In genomic region chr20:31652917-31653385, GRCh38 we compare ENCODE assay signal across 14 cellular contexts. TPM values are rescaled to one million over a fixed set of nuclear protein-coding genes. Genes with fewer than 3 reads are reported as not detected.
DNase-seq lines count a peak whose midpoint lies in the region; ATAC-seq and TF ChIP-seq lines count a peak whose summit lies in the region.
"Had no signal": no experiment of that assay in that cellular context is flagged by ENCODE, and none has a peak within 500 bp of the region (broad histone marks: within the 10 kb centered on the region; RNA-seq: fewer than 3 reads in every experiment).

No MANE protein-coding gene starts in this region.

- H3K27ac Mint-ChIP-seq in stimulated activated effector memory CD8-positive, alpha-beta T cell treated with anti-CD3 and anti-CD28 coated beads, Interleukin-12 subunit alpha, Interleukin-12 subunit beta, amount 100 ng/mL, for 72 hours = peak overlapping the region; percentile 46
- H3K27ac Mint-ChIP-seq: WTC11 had no signal

- H3K9me3 ChIP-seq in left ventricle myocardium inferior (replicated peaks) = no peaks in the 10 kb centered on the region

- DNase-seq in Right ventricle myocardium superior = peak; percentile 13
- no peak for DNase-seq in left ventricle myocardium inferior
- peak; percentile 95 for DNase-seq in NCI-H1105 treated with DMSO at 0.1 percent for 48 hours (lab: John Stamatoyannopoulos, UW)
- peak; percentile 47 for DNase-seq in dedifferentiated amniotic fluid mesenchymal stem cell (ENCODE audit: extremely low spot score)
- no peak for DNase-seq in stimulated activated effector memory CD8-positive, alpha-beta T cell treated with anti-CD3 and anti-CD28 coated beads, Interleukin-12 subunit alpha, Interleukin-12 subunit beta, amount 100 ng/mL, for 72 hours (ENCODE audit: low spot score in 2 of 2)
- DNase-seq in NOMO-1 treated with DMSO at 0.1 percent for 48 hours (lab: John Stamatoyannopoulos, UW; ENCODE audit: unreplicated experiment) = no peak
- no peak for DNase-seq in GOT3 (lab: John Stamatoyannopoulos, UW)
- DNase-seq: activated CD8-positive, alpha-beta memory T cell treated with anti-CD3 and anti-CD28 coated beads, Interleukin-2, amount 50 U/mL, for 48 hours; amniotic stem cell; mesendoderm; NCI-H526; occipital lobe had no signal

- intact Hi-C loops in Right ventricle myocardium superior (cut with DNase I) = no loop called here
- intact Hi-C loops in left ventricle myocardium inferior (cut with micrococcal nuclease) = no loop called here

- peaks cover 13% of the 10 kb centered on the region for H3K4me1 ChIP-seq in left ventricle myocardium inferior

- H3K4me3 ChIP-seq in left ventricle myocardium inferior = no peak overlapping the region

- peak; percentile 51 for ATAC-seq in Right ventricle myocardium superior (ENCODE audit: poor library complexity)
- ATAC-seq in stimulated activated effector memory CD8-positive, alpha-beta T cell treated with anti-CD3 and anti-CD28 coated beads, Interleukin-12 subunit alpha, Interleukin-12 subunit beta, amount 100 ng/mL, for 72 hours = no peak
- no peak for ATAC-seq in HG02884 (IDR thresholded peaks at IDR 0.05; ENCODE audit: unreplicated experiment)
- ATAC-seq: WTC11 had no signal

- no peaks in the 10 kb centered on the region for H3K27me3 ChIP-seq in left ventricle myocardium inferior (ENCODE audit: low read depth)

- no peak overlapping the region for H3K27ac ChIP-seq in left ventricle myocardium inferior (replicated peaks)

- H3K36me3 ChIP-seq in left ventricle myocardium inferior = no peaks in the 10 kb centered on the region

- no peaks in the 10 kb centered on the region for H3K9me3 Mint-ChIP-seq in stimulated activated effector memory CD8-positive, alpha-beta T cell treated with anti-CD3 and anti-CD28 coated beads, Interleukin-12 subunit alpha, Interleukin-12 subunit beta, amount 100 ng/mL, for 72 hours
- H3K9me3 Mint-ChIP-seq: WTC11 had no signal

- no peak overlapping the region for H3K4me3 Mint-ChIP-seq in stimulated activated effector memory CD8-positive, alpha-beta T cell treated with anti-CD3 and anti-CD28 coated beads, Interleukin-12 subunit alpha, Interleukin-12 subunit beta, amount 100 ng/mL, for 72 hours
- H3K4me3 Mint-ChIP-seq: WTC11 had no signal

- TF ChIP-seq CTCF in left ventricle myocardium inferior (IDR thresholded peaks at IDR 0.05; ENCODE audit: borderline replicate concordance) = no peak

- peaks cover 11% of the 10 kb centered on the region for H3K36me3 Mint-ChIP-seq in stimulated activated effector memory CD8-positive, alpha-beta T cell treated with anti-CD3 and anti-CD28 coated beads, Interleukin-12 subunit alpha, Interleukin-12 subunit beta, amount 100 ng/mL, for 72 hours
- H3K36me3 Mint-ChIP-seq: WTC11 had no signal

- no peaks in the 10 kb centered on the region for H3K4me1 Mint-ChIP-seq in stimulated activated effector memory CD8-positive, alpha-beta T cell treated with anti-CD3 and anti-CD28 coated beads, Interleukin-12 subunit alpha, Interleukin-12 subunit beta, amount 100 ng/mL, for 72 hours
- H3K4me1 Mint-ChIP-seq: WTC11 had no signal

RNA-seq across cellular contexts. Expression of gene COX4I2, which starts 15.2 kb away (rescaled TPM):
- total RNA-seq in Right ventricle myocardium superior (9.3 TPM), left ventricle myocardium inferior (7.6 TPM)
- total RNA-seq: occipital lobe, WTC11 had no signal

RNA-seq across cellular contexts. Expression of gene ID1, which starts 47.9 kb away (rescaled TPM):
- total RNA-seq in Right ventricle myocardium superior = 89.5 TPM
- total RNA-seq in left ventricle myocardium inferior = 91.5 TPM

Comparison
In these comparisons a context has a peak if more than half of its experiments do, and no peak if none do; other contexts are left out.
1. DNase-seq: peak in Right ventricle myocardium superior (single experiment), NCI-H1105 treated with DMSO at 0.1 percent for 48 hours (single experiment) and dedifferentiated amniotic fluid mesenchymal stem cell (single experiment); none in left ventricle myocardium inferior (single experiment), stimulated activated effector memory CD8-positive, alpha-beta T cell treated with anti-CD3 and anti-CD28 coated beads, Interleukin-12 subunit alpha, Interleukin-12 subunit beta, amount 100 ng/mL, for 72 hours (0 of 2), NOMO-1 treated with DMSO at 0.1 percent for 48 hours (single experiment) and GOT3 (single experiment).